Comparison of ENCODE assay signal across 8 cellular contexts in genomic region chr20:35447082-35447789, GRCh38. TPM values are rescaled to one million over a fixed set of nuclear protein-coding genes. Genes with fewer than 3 reads are reported as not detected.
A peak's percentile ranks its signal among the peaks of the same experiment; 100 is the strongest.
DNase-seq lines count a peak whose midpoint lies in the region; ATAC-seq and TF ChIP-seq lines count a peak whose summit lies in the region.

No MANE protein-coding gene starts in this region.

- H3K79me2 ChIP-seq in ACC112 (ENCODE audit: control insufficient read depth, insufficient read depth, low read length, unreplicated experiment), result no peaks in the 10 kb centered on the region

- intact Hi-C loops in left ventricle myocardium inferior (cut with micrococcal nuclease), result loop anchor here (10.0 kb wide), 1 partner anchor 142 kb away; no protein-coding TSS in a partner anchor

- H3K9me3 ChIP-seq in left ventricle myocardium inferior (replicated peaks), result no peaks in the 10 kb centered on the region

- peaks cover 3% of the 10 kb centered on the region for H3K4me1 Mint-ChIP-seq in activated naive CD8-positive, alpha-beta T cell treated with anti-CD3 and anti-CD28 coated beads, Interleukin-2, amount 50 U/mL, for 24 hours

- H3K27ac ChIP-seq in ACC112 (ENCODE audit: low read depth, low read length), result no peak overlapping the region
- H3K27ac ChIP-seq in left ventricle myocardium inferior (replicated peaks), result no peak overlapping the region
- no peak overlapping the region for H3K27ac ChIP-seq in urinary bladder (ENCODE audit: low read depth)

- peak overlapping the region; percentile 69 for H3K27ac Mint-ChIP-seq in activated naive CD8-positive, alpha-beta T cell treated with anti-CD3 and anti-CD28 coated beads, Interleukin-2, amount 50 U/mL, for 24 hours

- peak; percentile 60 for DNase-seq in GM19240 (ENCODE audit: insufficient read length, low spot score)
- DNase-seq in NCI-H1105 treated with DMSO at 0.1 percent for 48 hours (lab: John Stamatoyannopoulos, UW), result peak; percentile 80
- peak; percentile 87 to 96 for DNase-seq in SW 1271 (lab: John Stamatoyannopoulos, UW)
- peak; percentile 97 for DNase-seq in activated naive CD8-positive, alpha-beta T cell treated with anti-CD3 and anti-CD28 coated beads, Interleukin-2, amount 50 U/mL, for 24 hours
- DNase-seq in left ventricle myocardium inferior, result peak; percentile 86
- peak; percentile 32 for DNase-seq in pulmonary artery endothelial cell (ENCODE audit: low read depth, low spot score)

- no peak overlapping the region for H2AFZ ChIP-seq in ACC112 (ENCODE audit: low read length, unreplicated experiment)

- peak; percentile 95 for ATAC-seq in activated naive CD8-positive, alpha-beta T cell treated with anti-CD3 and anti-CD28 coated beads, Interleukin-2, amount 50 U/mL, for 24 hours

- no peaks in the 10 kb centered on the region for H3K36me3 Mint-ChIP-seq in activated naive CD8-positive, alpha-beta T cell treated with anti-CD3 and anti-CD28 coated beads, Interleukin-2, amount 50 U/mL, for 24 hours (ENCODE audit: low read depth)

- H3K4me3 ChIP-seq in ACC112 (ENCODE audit: low read depth, low read length), result peak overlapping the region; percentile 68
- H3K4me3 ChIP-seq in left ventricle myocardium inferior, result peak overlapping the region; percentile 57
- H3K4me3 ChIP-seq in urinary bladder (ENCODE audit: low read depth, low read length), result peak overlapping the region; percentile 16

- no peaks in the 10 kb centered on the region for H3K27me3 ChIP-seq in ACC112 (ENCODE audit: insufficient read depth, low read length)
- peaks cover 2% of the 10 kb centered on the region for H3K27me3 ChIP-seq in left ventricle myocardium inferior (ENCODE audit: low read depth)

- H3K9me3 Mint-ChIP-seq in activated naive CD8-positive, alpha-beta T cell treated with anti-CD3 and anti-CD28 coated beads, Interleukin-2, amount 50 U/mL, for 24 hours, result no peaks in the 10 kb centered on the region

- peaks cover 9% of the 10 kb centered on the region for H3K4me1 ChIP-seq in ACC112 (ENCODE audit: control insufficient read depth, insufficient read depth, low read length, unreplicated experiment)
- H3K4me1 ChIP-seq in left ventricle myocardium inferior, result peaks cover 4% of the 10 kb centered on the region
- no peaks in the 10 kb centered on the region for H3K4me1 ChIP-seq in urinary bladder (ENCODE audit: insufficient read depth)

- TF ChIP-seq CTCF in left ventricle myocardium inferior (IDR thresholded peaks at IDR 0.05; ENCODE audit: borderline replicate concordance), result peak; percentile 96

- 2% methylated on average over 11 of the region's 11 CpGs for WGBS in urinary bladder

- H3K36me3 ChIP-seq in ACC112 (ENCODE audit: insufficient read depth, low read length), result no peaks in the 10 kb centered on the region
- H3K36me3 ChIP-seq in left ventricle myocardium inferior, result no peaks in the 10 kb centered on the region
- H3K36me3 ChIP-seq in urinary bladder (ENCODE audit: insufficient read depth), result no peaks in the 10 kb centered on the region

- H3K27me3 Mint-ChIP-seq in activated naive CD8-positive, alpha-beta T cell treated with anti-CD3 and anti-CD28 coated beads, Interleukin-2, amount 50 U/mL, for 24 hours, result peaks cover 1% of the 10 kb centered on the region

- peak overlapping the region; percentile 82 for H3K4me3 Mint-ChIP-seq in activated naive CD8-positive, alpha-beta T cell treated with anti-CD3 and anti-CD28 coated beads, Interleukin-2, amount 50 U/mL, for 24 hours

RNA-seq across cellular contexts. Expression of gene CEP250, which starts 8.2 kb away (rescaled TPM):
- total RNA-seq in left ventricle myocardium inferior (15.3 TPM), pulmonary artery endothelial cell (21.2 and 28.0 TPM in 2 replicates), urinary bladder (18.3 TPM)
- 15.7 TPM for polyA plus RNA-seq in urinary bladder

RNA-seq across cellular contexts. Expression of gene GDF5, which starts 9.2 kb away (rescaled TPM):
- total RNA-seq in left ventricle myocardium inferior (0.11 TPM), pulmonary artery endothelial cell (0.99 and 2.1 TPM in 2 replicates), urinary bladder (0.79 TPM)
- 0.13 TPM for polyA plus RNA-seq in urinary bladder

RNA-seq across cellular contexts. Expression of gene UQCC1, which starts 35.5 kb away (rescaled TPM):
- total RNA-seq in left ventricle myocardium inferior (145 TPM), pulmonary artery endothelial cell (25.5 and 33.1 TPM in 2 replicates), urinary bladder (33.5 TPM)
- polyA plus RNA-seq in urinary bladder, result 29.0 TPM

Comparison
In these comparisons a context has a peak if more than half of its experiments do, and no peak if none do; other contexts are left out.
1. H3K4me3 ChIP-seq: peak in every context shown above with its lines; median percentile 68 in ACC112; 57 in left ventricle myocardium inferior; 16 in urinary bladder.
2. DNase-seq: peak in every context shown above with its lines; median percentile 97 in activated naive CD8-positive, alpha-beta T cell treated with anti-CD3 and anti-CD28 coated beads, Interleukin-2, amount 50 U/mL, for 24 hours; 92 in SW 1271; 86 in left ventricle myocardium inferior; 80 in NCI-H1105 treated with DMSO at 0.1 percent for 48 hours; 60 in GM19240; 32 in pulmonary artery endothelial cell.